In genomic region chr3:40477671-40478070, GRCh38 we compare ENCODE assay signal across 6 cellular contexts. TPM values are rescaled to one million over a fixed set of nuclear protein-coding genes. Genes with fewer than 3 reads are reported as not detected.
DNase-seq lines count a peak whose midpoint lies in the region; ATAC-seq and TF ChIP-seq lines count a peak whose summit lies in the region.

No MANE protein-coding gene starts in this region.

- DNase-seq in NCI-H2081 treated with DMSO at 0.1 percent for 48 hours (lab: John Stamatoyannopoulos, UW) (no peak), T1000 (lab: John Stamatoyannopoulos, UW) (no peak)

- H3K4me1 ChIP-seq in HEK293 (ENCODE audit: control insufficient read depth, insufficient read depth, low read length) = no peaks in the 10 kb centered on the region; the same call in 1 of the 2 replicates

- peaks cover 19% of the 10 kb centered on the region for H3K4me1 Mint-ChIP-seq in brain
- peaks cover 7% of the 10 kb centered on the region for H3K4me1 Mint-ChIP-seq in nephron

- POLR2A ChIA-PET in HEK293 (lab: Yijun Ruan, JAX) = interaction anchor here (1.4 to 2.2 kb wide), 4 partner anchors 14 to 47 kb away, joined by 4 to 20 read pairs (median 9); partner anchors contain the start of genes RPL14, ZNF620 and ZNF621

- peak overlapping the region; percentile 73 for H3K4me3 ChIP-seq in HEK293 (ENCODE audit: low read depth, low read length)

- no peaks in the 10 kb centered on the region for H3K36me3 ChIP-seq in HEK293 (ENCODE audit: control insufficient read depth in 2 of 2, insufficient read depth in 1 of 2, low read length in 2 of 2)

- CTCF ChIA-PET in HEK293 (lab: Yijun Ruan, JAX) = interaction anchor here (0.6 to 0.7 kb wide), 2 partner anchors 140 to 494 kb away, joined by 3 read pairs; no protein-coding TSS in a partner anchor

- no peaks in the 10 kb centered on the region for H3K9me3 ChIP-seq in HEK293 (ENCODE audit: control insufficient read depth, insufficient read depth, low read depth, low read length)

- H3K9me3 Mint-ChIP-seq in brain (no peaks in the 10 kb centered on the region), nephron (no peaks in the 10 kb centered on the region)

- H3K27ac Mint-ChIP-seq in brain (peak overlapping the region; percentile 59 to 94 (median 88)), nephron (peak overlapping the region; percentile 53 to 83 (median 66))

- peaks cover 6% of the 10 kb centered on the region for H3K36me3 Mint-ChIP-seq in brain
- peaks cover 4% of the 10 kb centered on the region for H3K36me3 Mint-ChIP-seq in nephron (ENCODE audit: low read depth)

- H3K27me3 Mint-ChIP-seq in brain (peaks cover 8% of the 10 kb centered on the region), nephron (ENCODE audit: low read depth) (no peaks in the 10 kb centered on the region)

- H3K4me3 Mint-ChIP-seq in brain = peak overlapping the region; percentile 83 to 96 (median 90)
- peak overlapping the region; percentile 88 to 95 (median 90) for H3K4me3 Mint-ChIP-seq in nephron

- H3K27ac ChIP-seq in HEK293 (ENCODE audit: extremely low read depth, low read depth, low read length) = no peak overlapping the region

- no peak for ATAC-seq in HG02981 (IDR thresholded peaks at IDR 0.05; ENCODE audit: unreplicated experiment)

- TF ChIP-seq CTCF in HEK293 (tag by site-specific recombination; IDR thresholded peaks at IDR 0.05) (no peak), brain (conservative IDR thresholded peaks at IDR 0.05) (no peak), nephron (IDR thresholded peaks at IDR 0.05; ENCODE audit: unreplicated experiment in 3 of 3) (no peak)

TF ChIP-seq in HEK293, 187 proteins besides CTCF, POLR2A, EP300 and RAD21:
- TF ChIP-seq ZNF426 (tag by site-specific recombination; IDR thresholded peaks at IDR 0.05) = no peak
- no peak for TF ChIP-seq ZFP41 (tag by site-specific recombination; IDR thresholded peaks at IDR 0.05; ENCODE audit: borderline replicate concordance)
- TF ChIP-seq KLF8 (tag by site-specific recombination; IDR thresholded peaks at IDR 0.05) = no peak
- TF ChIP-seq ZFP69B (tag by site-specific recombination; IDR thresholded peaks at IDR 0.05) = no peak
- TF ChIP-seq PRDM10 (tag by site-specific recombination; IDR thresholded peaks at IDR 0.05) = no peak
- TF ChIP-seq GFI1B (tag by site-specific recombination; IDR thresholded peaks at IDR 0.05) = no peak
- no peak for TF ChIP-seq TSHZ1 (tag by site-specific recombination; IDR thresholded peaks at IDR 0.05; ENCODE audit: borderline replicate concordance)
- TF ChIP-seq ZNF280C (tag by site-specific recombination; IDR thresholded peaks at IDR 0.05) = no peak
- TF ChIP-seq GLI2 (tag by site-specific recombination; IDR thresholded peaks at IDR 0.05; ENCODE audit: borderline replicate concordance, low read depth) = no peak
- TF ChIP-seq RBAK (tag by site-specific recombination; IDR thresholded peaks at IDR 0.05) = no peak
- no peak for TF ChIP-seq ZFP37 (tag by site-specific recombination; IDR thresholded peaks at IDR 0.05)
- TF ChIP-seq ZNF658 (tag by site-specific recombination; IDR thresholded peaks at IDR 0.05) = no peak
- TF ChIP-seq ZNF707 (tag by site-specific recombination; IDR thresholded peaks at IDR 0.05) = no peak
- no peak for TF ChIP-seq ZNF248 (tag by site-specific recombination; IDR thresholded peaks at IDR 0.05)
- no peak for TF ChIP-seq BCL11A (tag by site-specific recombination; IDR thresholded peaks at IDR 0.05; ENCODE audit: low read depth)
- TF ChIP-seq ZNF416 (tag by site-specific recombination; IDR thresholded peaks at IDR 0.05) = no peak

RNA-seq across cellular contexts. Expression of gene ZNF619, which starts 0.7 kb away (rescaled TPM):
- 1.8 TPM for polyA plus RNA-seq in brain (ENCODE audit: insufficient read depth, low read depth, low replicate concordance)

RNA-seq across cellular contexts. Expression of gene RPL14, which starts 20.5 kb away (rescaled TPM):
- 635 TPM for polyA plus RNA-seq in brain (ENCODE audit: insufficient read depth, low read depth, low replicate concordance)

RNA-seq across cellular contexts. Expression of gene ZNF620, which starts 28.2 kb away (rescaled TPM):
- 3.5 TPM for polyA plus RNA-seq in brain (ENCODE audit: insufficient read depth, low read depth, low replicate concordance)

RNA-seq across cellular contexts. Expression of gene ZNF621, which starts 47.1 kb away (rescaled TPM):
- polyA plus RNA-seq in brain (ENCODE audit: insufficient read depth, low read depth, low replicate concordance) = 6.9 TPM
